In genomic region chr5:20129491-20129890, GRCh38 we compare ENCODE assay signal across 21 cellular contexts.
"Had no signal": no experiment of that assay in that cellular context is flagged by ENCODE, and none has a peak within 500 bp of the region (broad histone marks: within the 10 kb centered on the region; RNA-seq: fewer than 3 reads in every experiment).

No MANE protein-coding gene starts in this region.

- H3K36me3 ChIP-seq: esophagus squamous epithelium, gastroesophageal sphincter, heart left ventricle, left lung, lower lobe of right lung had no signal

- H3K4me1 ChIP-seq: esophagus squamous epithelium, gastroesophageal sphincter, heart left ventricle, left lung, lower lobe of right lung had no signal

- DNase-seq: dermis blood vessel endothelial cell; dorsolateral prefrontal cortex; effector CD4-positive, alpha-beta T cell; effector memory CD4-positive, alpha-beta T cell; erythroblast; esophagus squamous epithelium; foreskin fibroblast; heart left ventricle; hippocampal formation; left cardiac atrium; left lung; left ventricle myocardium superior; lower lobe of right lung; mesenchymal stem cell; midbrain; naive thymus-derived CD4-positive, alpha-beta T cell; natural killer cell had no signal

- H3K4me3 ChIP-seq: coronary artery, dorsolateral prefrontal cortex, esophagus squamous epithelium, gastroesophageal sphincter, heart left ventricle, left lung, lower lobe of right lung had no signal

- H3K9me3 ChIP-seq: esophagus squamous epithelium, gastroesophageal sphincter, lower lobe of right lung had no signal

- ATAC-seq: esophagus mucosa; gastroesophageal sphincter; heart left ventricle; left cardiac atrium; left lung; left ventricle myocardium superior; lower lobe of right lung; naive thymus-derived CD4-positive, alpha-beta T cell; natural killer cell had no signal

- H3K27me3 ChIP-seq: dorsolateral prefrontal cortex, esophagus squamous epithelium, gastroesophageal sphincter, heart left ventricle, left lung had no signal

- H3K27ac ChIP-seq: coronary artery, dorsolateral prefrontal cortex, epithelial cell of prostate, esophagus squamous epithelium, gastroesophageal sphincter, heart left ventricle, left lung, lower lobe of right lung had no signal
